17 cellular contexts compared by ENCODE assay signal in genomic region chr9:113631811-113632665, GRCh38.
DNase-seq lines count a peak whose midpoint lies in the region; ATAC-seq and TF ChIP-seq lines count a peak whose summit lies in the region.
"Had no signal": no experiment of that assay in that cellular context is flagged by ENCODE, and none has a peak within 500 bp of the region (broad histone marks: within the 10 kb centered on the region; RNA-seq: fewer than 3 reads in every experiment).

No MANE protein-coding gene starts in this region.

- WGBS in body of pancreas, 2 donors: 70 to 74% methylated on average over 8 of the region's 8 CpGs

- no peak for ATAC-seq in body of pancreas
- ATAC-seq in HG03521 (IDR thresholded peaks at IDR 0.05; ENCODE audit: unreplicated experiment): no peak

- no peaks in the 10 kb centered on the region for H3K36me3 ChIP-seq in body of pancreas (replicated peaks in 1 of 2; ENCODE audit: insufficient read depth in 1 of 2, low read depth in 2 of 2)

- H3K4me1 ChIP-seq in body of pancreas: no peaks in the 10 kb centered on the region

- TF ChIP-seq CTCF in body of pancreas (IDR thresholded peaks at IDR 0.05): no peak

- no peak overlapping the region for H3K4me3 ChIP-seq in skin epidermis
- H3K4me3 ChIP-seq in body of pancreas: no peak overlapping the region

- H3K27ac ChIP-seq in skin epidermis (peak overlapping the region in 17 of 21 experiments; percentile 1 to 76 (median 31)), body of pancreas (no peak overlapping the region)
- H3K27ac ChIP-seq: VCaP had no signal

- TF ChIP-seq POLR2A in body of pancreas (IDR thresholded peaks at IDR 0.05): no peak

- no peaks in the 10 kb centered on the region for H3K9me3 ChIP-seq in body of pancreas

- no peaks in the 10 kb centered on the region for H3K27me3 ChIP-seq in body of pancreas

- intact Hi-C loops in body of pancreas (cut with DNase I): no loop called here

- DNase-seq in activated CD8-positive, alpha-beta memory T cell treated with anti-CD3 and anti-CD28 coated beads, Interleukin-2, amount 50 U/mL, for 48 hours: peak; percentile 44
- no peak for DNase-seq in activated CD8-positive, alpha-beta memory T cell treated with anti-CD3 and anti-CD28 coated beads for 24 hours
- DNase-seq in amniotic epithelial cell (ENCODE audit: low read depth) (peak; percentile 39), mesenteric fat pad (ENCODE audit: low spot score) (peak; percentile 51), body of pancreas (no peak), GM19238 (ENCODE audit: insufficient read length, low spot score) (no peak)
- DNase-seq: anterior cingulate cortex; C1 segment of cervical spinal cord; hypothalamus; kidney glomerular epithelial cell; NCI-H187; NCI-H446 treated with DMSO at 0.1 percent for 48 hours; stimulated activated CD4-positive, alpha-beta T cell treated with anti-CD3 and anti-CD28 coated beads, Interleukin-12 subunit alpha, Interleukin-12 subunit beta, amount 100 ng/mL, for 4 hours; stimulated activated naive CD4-positive, alpha-beta T cell had no signal

Comparison
In these comparisons a context has a peak if more than half of its experiments do, and no peak if none do; other contexts are left out.
1. DNase-seq: peak in activated CD8-positive, alpha-beta memory T cell treated with anti-CD3 and anti-CD28 coated beads, Interleukin-2, amount 50 U/mL, for 48 hours (single experiment), amniotic epithelial cell (single experiment) and mesenteric fat pad (single experiment); none in activated CD8-positive, alpha-beta memory T cell treated with anti-CD3 and anti-CD28 coated beads for 24 hours (single experiment), body of pancreas (0 of 4) and GM19238 (single experiment).
2. H3K27ac ChIP-seq: peak in skin epidermis (17 of 21); none in body of pancreas (0 of 4).